1 cellular context compared by ENCODE assay signal in the genomic region with DNA sequence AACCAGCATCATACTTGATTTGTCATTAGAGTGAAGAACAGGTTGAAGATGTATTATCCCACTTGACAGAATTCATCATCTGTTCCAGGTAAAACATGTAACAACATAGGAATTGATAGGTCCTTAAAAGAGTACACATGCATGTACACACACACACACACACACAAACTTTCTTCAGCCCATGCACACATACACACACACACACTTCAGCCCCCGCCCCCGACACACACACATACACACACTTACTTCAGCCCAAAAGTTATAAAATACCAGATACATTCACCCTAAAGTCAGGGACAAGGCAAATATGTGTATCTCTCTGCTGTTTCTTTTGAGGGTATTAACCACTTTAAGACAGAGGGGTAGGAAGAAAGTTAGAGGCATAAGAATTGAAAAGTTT.
TF ChIP-seq lines count a peak whose summit lies in the region.

No MANE protein-coding gene starts in this region.

TF ChIP-seq in HepG2, 621 proteins besides CTCF, POLR2A, EP300 and RAD21:
- TF ChIP-seq, protein P1, sequence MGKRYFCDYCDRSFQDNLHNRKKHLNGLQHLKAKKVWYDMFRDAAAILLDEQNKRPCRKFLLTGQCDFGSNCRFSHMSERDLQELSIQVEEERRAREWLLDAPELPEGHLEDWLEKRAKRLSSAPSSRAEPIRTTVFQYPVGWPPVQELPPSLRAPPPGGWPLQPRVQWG (CRISPR knock-in tag; IDR thresholded peaks at IDR 0.05; ENCODE audit: borderline replicate concordance, low read depth), result no peak
- TF ChIP-seq ZNF746 (CRISPR knock-in tag; IDR thresholded peaks at IDR 0.05) (no peak), ZBTB1 (CRISPR knock-in tag; IDR thresholded peaks at IDR 0.05; ENCODE audit: borderline replicate concordance) (no peak), ZNF296 (CRISPR knock-in tag; conservative IDR thresholded peaks at IDR 0.05) (no peak), ZNF558 (CRISPR knock-in tag; IDR thresholded peaks at IDR 0.05; ENCODE audit: borderline replicate concordance) (no peak), FOXA1 (IDR thresholded peaks at IDR 0.05) (no peak), FOXA1 (CRISPR knock-in tag; IDR thresholded peaks at IDR 0.05) (no peak), NPAS2 (CRISPR knock-in tag; IDR thresholded peaks at IDR 0.05; ENCODE audit: borderline replicate concordance) (no peak)
- TF ChIP-seq, protein P2, sequence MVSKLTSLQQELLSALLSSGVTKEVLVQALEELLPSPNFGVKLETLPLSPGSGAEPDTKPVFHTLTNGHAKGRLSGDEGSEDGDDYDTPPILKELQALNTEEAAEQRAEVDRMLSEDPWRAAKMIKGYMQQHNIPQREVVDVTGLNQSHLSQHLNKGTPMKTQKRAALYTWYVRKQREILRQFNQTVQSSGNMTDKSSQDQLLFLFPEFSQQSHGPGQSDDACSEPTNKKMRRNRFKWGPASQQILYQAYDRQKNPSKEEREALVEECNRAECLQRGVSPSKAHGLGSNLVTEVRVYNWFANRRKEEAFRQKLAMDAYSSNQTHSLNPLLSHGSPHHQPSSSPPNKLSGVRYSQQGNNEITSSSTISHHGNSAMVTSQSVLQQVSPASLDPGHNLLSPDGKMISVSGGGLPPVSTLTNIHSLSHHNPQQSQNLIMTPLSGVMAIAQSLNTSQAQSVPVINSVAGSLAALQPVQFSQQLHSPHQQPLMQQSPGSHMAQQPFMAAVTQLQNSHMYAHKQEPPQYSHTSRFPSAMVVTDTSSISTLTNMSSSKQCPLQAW (CRISPR knock-in tag; IDR thresholded peaks at IDR 0.05), result no peak
- TF ChIP-seq, protein P3, sequence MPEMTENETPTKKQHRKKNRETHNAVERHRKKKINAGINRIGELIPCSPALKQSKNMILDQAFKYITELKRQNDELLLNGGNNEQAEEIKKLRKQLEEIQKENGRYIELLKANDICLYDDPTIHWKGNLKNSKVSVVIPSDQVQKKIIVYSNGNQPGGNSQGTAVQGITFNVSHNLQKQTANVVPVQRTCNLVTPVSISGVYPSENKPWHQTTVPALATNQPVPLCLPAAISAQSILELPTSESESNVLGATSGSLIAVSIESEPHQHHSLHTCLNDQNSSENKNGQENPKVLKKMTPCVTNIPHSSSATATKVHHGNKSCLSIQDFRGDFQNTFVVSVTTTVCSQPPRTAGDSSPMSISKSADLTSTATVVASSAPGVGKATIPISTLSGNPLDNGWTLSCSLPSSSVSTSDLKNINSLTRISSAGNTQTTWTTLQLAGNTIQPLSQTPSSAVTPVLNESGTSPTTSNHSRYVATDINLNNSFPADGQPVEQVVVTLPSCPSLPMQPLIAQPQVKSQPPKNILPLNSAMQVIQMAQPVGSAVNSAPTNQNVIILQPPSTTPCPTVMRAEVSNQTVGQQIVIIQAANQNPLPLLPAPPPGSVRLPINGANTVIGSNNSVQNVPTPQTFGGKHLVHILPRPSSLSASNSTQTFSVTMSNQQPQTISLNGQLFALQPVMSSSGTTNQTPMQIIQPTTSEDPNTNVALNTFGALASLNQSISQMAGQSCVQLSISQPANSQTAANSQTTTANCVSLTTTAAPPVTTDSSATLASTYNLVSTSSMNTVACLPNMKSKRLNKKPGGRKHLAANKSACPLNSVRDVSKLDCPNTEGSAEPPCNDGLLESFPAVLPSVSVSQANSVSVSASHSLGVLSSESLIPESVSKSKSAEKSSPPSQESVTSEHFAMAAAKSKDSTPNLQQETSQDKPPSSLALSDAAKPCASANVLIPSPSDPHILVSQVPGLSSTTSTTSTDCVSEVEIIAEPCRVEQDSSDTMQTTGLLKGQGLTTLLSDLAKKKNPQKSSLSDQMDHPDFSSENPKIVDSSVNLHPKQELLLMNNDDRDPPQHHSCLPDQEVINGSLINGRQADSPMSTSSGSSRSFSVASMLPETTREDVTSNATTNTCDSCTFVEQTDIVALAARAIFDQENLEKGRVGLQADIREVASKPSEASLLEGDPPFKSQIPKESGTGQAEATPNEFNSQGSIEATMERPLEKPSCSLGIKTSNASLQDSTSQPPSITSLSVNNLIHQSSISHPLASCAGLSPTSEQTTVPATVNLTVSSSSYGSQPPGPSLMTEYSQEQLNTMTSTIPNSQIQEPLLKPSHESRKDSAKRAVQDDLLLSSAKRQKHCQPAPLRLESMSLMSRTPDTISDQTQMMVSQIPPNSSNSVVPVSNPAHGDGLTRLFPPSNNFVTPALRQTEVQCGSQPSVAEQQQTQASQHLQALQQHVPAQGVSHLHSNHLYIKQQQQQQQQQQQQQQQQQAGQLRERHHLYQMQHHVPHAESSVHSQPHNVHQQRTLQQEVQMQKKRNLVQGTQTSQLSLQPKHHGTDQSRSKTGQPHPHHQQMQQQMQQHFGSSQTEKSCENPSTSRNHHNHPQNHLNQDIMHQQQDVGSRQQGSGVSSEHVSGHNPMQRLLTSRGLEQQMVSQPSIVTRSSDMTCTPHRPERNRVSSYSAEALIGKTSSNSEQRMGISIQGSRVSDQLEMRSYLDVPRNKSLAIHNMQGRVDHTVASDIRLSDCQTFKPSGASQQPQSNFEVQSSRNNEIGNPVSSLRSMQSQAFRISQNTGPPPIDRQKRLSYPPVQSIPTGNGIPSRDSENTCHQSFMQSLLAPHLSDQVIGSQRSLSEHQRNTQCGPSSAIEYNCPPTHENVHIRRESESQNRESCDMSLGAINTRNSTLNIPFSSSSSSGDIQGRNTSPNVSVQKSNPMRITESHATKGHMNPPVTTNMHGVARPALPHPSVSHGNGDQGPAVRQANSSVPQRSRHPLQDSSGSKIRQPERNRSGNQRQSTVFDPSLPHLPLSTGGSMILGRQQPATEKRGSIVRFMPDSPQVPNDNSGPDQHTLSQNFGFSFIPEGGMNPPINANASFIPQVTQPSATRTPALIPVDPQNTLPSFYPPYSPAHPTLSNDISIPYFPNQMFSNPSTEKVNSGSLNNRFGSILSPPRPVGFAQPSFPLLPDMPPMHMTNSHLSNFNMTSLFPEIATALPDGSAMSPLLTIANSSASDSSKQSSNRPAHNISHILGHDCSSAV (CRISPR knock-in tag; IDR thresholded peaks at IDR 0.05; ENCODE audit: borderline replicate concordance), result no peak
- TF ChIP-seq, protein P4, sequence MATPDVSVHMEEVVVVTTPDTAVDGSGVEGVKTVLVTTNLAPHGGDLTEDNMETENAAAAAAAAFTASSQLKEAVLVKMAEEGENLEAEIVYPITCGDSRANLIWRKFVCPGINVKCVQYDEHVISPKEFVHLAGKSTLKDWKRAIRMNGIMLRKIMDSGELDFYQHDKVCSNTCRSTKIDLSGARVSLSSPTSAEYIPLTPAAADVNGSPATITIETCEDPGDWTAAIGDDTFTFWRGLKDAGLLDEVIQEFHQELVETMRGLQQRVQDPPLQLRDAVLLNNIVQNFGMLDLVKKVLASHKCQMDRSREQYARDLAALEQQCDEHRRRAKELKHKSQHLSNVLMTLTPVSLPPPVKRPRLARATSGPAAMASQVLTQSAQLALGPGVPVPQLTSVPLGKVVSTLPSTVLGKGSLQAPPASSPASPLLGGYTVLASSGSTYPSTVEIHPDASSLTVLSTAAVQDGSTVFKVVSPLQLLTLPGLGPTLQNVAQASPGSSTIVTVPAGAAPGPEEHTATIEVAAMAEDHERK (CRISPR knock-in tag; IDR thresholded peaks at IDR 0.05; ENCODE audit: low read depth), result no peak
- TF ChIP-seq, protein P5, sequence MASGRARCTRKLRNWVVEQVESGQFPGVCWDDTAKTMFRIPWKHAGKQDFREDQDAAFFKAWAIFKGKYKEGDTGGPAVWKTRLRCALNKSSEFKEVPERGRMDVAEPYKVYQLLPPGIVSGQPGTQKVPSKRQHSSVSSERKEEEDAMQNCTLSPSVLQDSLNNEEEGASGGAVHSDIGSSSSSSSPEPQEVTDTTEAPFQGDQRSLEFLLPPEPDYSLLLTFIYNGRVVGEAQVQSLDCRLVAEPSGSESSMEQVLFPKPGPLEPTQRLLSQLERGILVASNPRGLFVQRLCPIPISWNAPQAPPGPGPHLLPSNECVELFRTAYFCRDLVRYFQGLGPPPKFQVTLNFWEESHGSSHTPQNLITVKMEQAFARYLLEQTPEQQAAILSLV (CRISPR knock-in tag; IDR thresholded peaks at IDR 0.05; ENCODE audit: borderline replicate concordance), result no peak
